ENCODE assay signal across 1 cellular context in the genomic region with DNA sequence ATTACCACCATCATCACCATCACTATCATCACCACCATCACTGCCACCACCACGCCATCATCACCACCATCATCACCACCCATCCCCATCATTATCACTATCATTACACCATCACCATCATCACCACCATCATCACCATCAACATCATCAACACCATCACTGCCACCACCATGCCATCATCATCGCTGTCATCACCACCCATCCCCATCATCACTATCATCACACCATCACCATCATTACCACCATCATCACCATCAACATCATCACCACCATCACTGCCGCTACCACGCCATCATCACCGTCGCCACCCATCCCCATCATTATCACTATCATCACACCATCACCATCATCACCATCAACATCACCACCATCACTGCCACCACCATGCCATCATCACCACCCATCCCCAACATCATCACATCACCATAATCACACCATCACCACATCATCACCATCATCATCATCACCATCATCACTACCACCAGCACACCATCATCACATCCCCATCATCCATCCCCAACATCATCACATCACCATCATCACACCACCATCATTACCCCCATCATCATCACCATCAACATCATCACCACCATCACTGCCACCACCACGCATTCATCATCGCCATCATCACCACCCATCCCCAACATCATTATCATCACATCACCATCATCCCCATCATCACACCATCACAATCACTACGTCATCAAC.
TF ChIP-seq lines count a peak whose summit lies in the region.

No MANE protein-coding gene starts in this region.

TF ChIP-seq in HEK293, 187 proteins besides CTCF, POLR2A, EP300 and RAD21 (continued from another document):
- TF ChIP-seq ZBTB10 (tag by site-specific recombination; IDR thresholded peaks at IDR 0.05) = no peak
- TF ChIP-seq SCRT2 (tag by site-specific recombination; IDR thresholded peaks at IDR 0.05) = no peak
- TF ChIP-seq ZNF658 (tag by site-specific recombination; IDR thresholded peaks at IDR 0.05) = peak; percentile 53; the same call in 1 of the 2 replicates
- no peak for TF ChIP-seq BCL11B (tag by site-specific recombination; IDR thresholded peaks at IDR 0.05; ENCODE audit: low read depth)
- TF ChIP-seq ZNF148 (tag by site-specific recombination; IDR thresholded peaks at IDR 0.05; ENCODE audit: borderline replicate concordance) = peak; percentile 40; the same call in 1 of the 2 replicates
- TF ChIP-seq, protein P1, sequence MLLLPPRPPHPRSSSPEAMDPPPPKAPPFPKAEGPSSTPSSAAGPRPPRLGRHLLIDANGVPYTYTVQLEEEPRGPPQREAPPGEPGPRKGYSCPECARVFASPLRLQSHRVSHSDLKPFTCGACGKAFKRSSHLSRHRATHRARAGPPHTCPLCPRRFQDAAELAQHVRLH (tag by site-specific recombination; IDR thresholded peaks at IDR 0.05) = no peak
- peak; percentile 84; the same call in 1 of the 2 replicates for TF ChIP-seq ZNF645 (tag by site-specific recombination; IDR thresholded peaks at IDR 0.05)
- TF ChIP-seq ZSCAN18 (tag by site-specific recombination; IDR thresholded peaks at IDR 0.05) = no peak
- no peak for TF ChIP-seq SP2 (tag by site-specific recombination; IDR thresholded peaks at IDR 0.05)
- no peak for TF ChIP-seq ZNF391 (tag by site-specific recombination; IDR thresholded peaks at IDR 0.05; ENCODE audit: borderline replicate concordance, low read depth)
- no peak for TF ChIP-seq ZNF558 (tag by site-specific recombination; IDR thresholded peaks at IDR 0.05)
- TF ChIP-seq, protein P2, sequence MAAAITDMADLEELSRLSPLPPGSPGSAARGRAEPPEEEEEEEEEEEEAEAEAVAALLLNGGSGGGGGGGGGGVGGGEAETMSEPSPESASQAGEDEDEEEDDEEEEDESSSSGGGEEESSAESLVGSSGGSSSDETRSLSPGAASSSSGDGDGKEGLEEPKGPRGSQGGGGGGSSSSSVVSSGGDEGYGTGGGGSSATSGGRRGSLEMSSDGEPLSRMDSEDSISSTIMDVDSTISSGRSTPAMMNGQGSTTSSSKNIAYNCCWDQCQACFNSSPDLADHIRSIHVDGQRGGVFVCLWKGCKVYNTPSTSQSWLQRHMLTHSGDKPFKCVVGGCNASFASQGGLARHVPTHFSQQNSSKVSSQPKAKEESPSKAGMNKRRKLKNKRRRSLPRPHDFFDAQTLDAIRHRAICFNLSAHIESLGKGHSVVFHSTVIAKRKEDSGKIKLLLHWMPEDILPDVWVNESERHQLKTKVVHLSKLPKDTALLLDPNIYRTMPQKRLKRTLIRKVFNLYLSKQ (tag by site-specific recombination; IDR thresholded peaks at IDR 0.05; ENCODE audit: borderline replicate concordance) = no peak; the same call in 1 of the 2 replicates
- no peak for TF ChIP-seq ZFP3 (tag by site-specific recombination; IDR thresholded peaks at IDR 0.05; ENCODE audit: low read depth)
- TF ChIP-seq ZNF621 (tag by site-specific recombination; IDR thresholded peaks at IDR 0.05) = peak; percentile 71; the same call in 1 of the 2 replicates
- no peak for TF ChIP-seq ZNF701 (tag by site-specific recombination; IDR thresholded peaks at IDR 0.05)
- 0 out of 2 replicates have a peak, but pooled peaks have one; percentile 9 for TF ChIP-seq KLF9 (tag by site-specific recombination; IDR thresholded peaks at IDR 0.05; ENCODE audit: low read depth)
- TF ChIP-seq SALL2 (tag by site-specific recombination; IDR thresholded peaks at IDR 0.05; ENCODE audit: borderline replicate concordance) = no peak
- no peak for TF ChIP-seq ZNF138 (tag by site-specific recombination; IDR thresholded peaks at IDR 0.05; ENCODE audit: borderline replicate concordance)
- no peak for TF ChIP-seq ZNF521 (tag by site-specific recombination; IDR thresholded peaks at IDR 0.05)
- no peak for TF ChIP-seq ZNF112 (tag by site-specific recombination; IDR thresholded peaks at IDR 0.05)
- TF ChIP-seq HOXC10 (CRISPR knock-in tag; IDR thresholded peaks at IDR 0.05) = no peak
- TF ChIP-seq ZBTB20 (tag by site-specific recombination; IDR thresholded peaks at IDR 0.05) = no peak
- no peak for TF ChIP-seq ZEB2 (tag by site-specific recombination; IDR thresholded peaks at IDR 0.05)
- no peak for TF ChIP-seq ZNF2 (tag by site-specific recombination; IDR thresholded peaks at IDR 0.05)
- TF ChIP-seq ZNF514 (tag by site-specific recombination; IDR thresholded peaks at IDR 0.05) = 0 out of 2 replicates have a peak, but pooled peaks have one; percentile 19
- TF ChIP-seq ZNF404 (tag by site-specific recombination; IDR thresholded peaks at IDR 0.05) = no peak
- TF ChIP-seq, protein P3, sequence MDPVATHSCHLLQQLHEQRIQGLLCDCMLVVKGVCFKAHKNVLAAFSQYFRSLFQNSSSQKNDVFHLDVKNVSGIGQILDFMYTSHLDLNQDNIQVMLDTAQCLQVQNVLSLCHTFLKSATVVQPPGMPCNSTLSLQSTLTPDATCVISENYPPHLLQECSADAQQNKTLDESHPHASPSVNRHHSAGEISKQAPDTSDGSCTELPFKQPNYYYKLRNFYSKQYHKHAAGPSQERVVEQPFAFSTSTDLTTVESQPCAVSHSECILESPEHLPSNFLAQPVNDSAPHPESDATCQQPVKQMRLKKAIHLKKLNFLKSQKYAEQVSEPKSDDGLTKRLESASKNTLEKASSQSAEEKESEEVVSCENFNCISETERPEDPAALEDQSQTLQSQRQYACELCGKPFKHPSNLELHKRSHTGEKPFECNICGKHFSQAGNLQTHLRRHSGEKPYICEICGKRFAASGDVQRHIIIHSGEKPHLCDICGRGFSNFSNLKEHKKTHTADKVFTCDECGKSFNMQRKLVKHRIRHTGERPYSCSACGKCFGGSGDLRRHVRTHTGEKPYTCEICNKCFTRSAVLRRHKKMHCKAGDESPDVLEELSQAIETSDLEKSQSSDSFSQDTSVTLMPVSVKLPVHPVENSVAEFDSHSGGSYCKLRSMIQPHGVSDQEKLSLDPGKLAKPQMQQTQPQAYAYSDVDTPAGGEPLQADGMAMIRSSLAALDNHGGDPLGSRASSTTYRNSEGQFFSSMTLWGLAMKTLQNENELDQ (tag by site-specific recombination; IDR thresholded peaks at IDR 0.05; ENCODE audit: low read depth) = no peak
- 0 out of 2 replicates have a peak, but pooled peaks have one; percentile 19 for TF ChIP-seq ZNF571 (tag by site-specific recombination; IDR thresholded peaks at IDR 0.05)
- no peak for TF ChIP-seq ZFP37 (tag by site-specific recombination; IDR thresholded peaks at IDR 0.05)
- 0 out of 2 replicates have a peak, but pooled peaks have one; percentile 24 for TF ChIP-seq GLI4 (tag by site-specific recombination; IDR thresholded peaks at IDR 0.05)
TF ChIP-seq in HEK293: peak in this region for 12.
